ENCODE assay signal across 10 cellular contexts in the genomic region with DNA sequence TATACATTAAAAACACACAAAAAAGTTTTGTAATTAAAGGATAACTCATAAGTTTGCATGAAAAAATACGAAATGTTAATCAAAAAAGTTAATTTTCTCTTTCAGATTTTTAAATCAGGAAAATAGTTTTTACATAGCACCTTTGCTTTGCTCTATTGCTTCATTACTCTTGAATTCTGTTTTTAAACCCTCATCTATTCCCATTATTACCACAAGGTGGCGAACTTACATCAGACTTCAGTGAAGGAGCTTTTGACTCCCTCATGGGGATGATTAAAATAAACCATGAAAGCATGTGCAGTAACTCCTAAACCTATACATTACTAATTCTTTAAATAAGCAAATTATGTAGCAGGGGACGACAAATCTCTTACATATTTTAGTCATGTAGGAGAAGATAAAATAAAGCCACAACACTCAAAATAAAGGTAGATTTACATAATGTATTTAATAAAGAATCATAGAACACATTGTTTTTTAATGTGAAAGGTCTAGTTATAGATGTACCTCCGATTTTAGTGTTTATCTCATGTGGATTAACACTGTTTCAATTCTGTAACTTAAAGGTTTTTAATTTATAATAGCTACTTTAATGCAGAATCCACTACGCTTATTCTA.
DNase-seq lines count a peak whose midpoint lies in the region; TF ChIP-seq lines count a peak whose summit lies in the region.
"Had no signal": no experiment of that assay in that cellular context is flagged by ENCODE, and none has a peak within 500 bp of the region (broad histone marks: within the 10 kb centered on the region; RNA-seq: fewer than 3 reads in every experiment).

No MANE protein-coding gene starts in this region.

- H3K9me3 ChIP-seq in HAP-1 = no peaks in the 10 kb centered on the region
- H3K9me3 ChIP-seq: BLaER1 had no signal

- H3K4me3 Mint-ChIP-seq in progenitor cell of endocrine pancreas (ENCODE audit: low read depth) = no peak overlapping the region
- H3K4me3 Mint-ChIP-seq: central memory CD8-positive, alpha-beta T cell had no signal

- TF ChIP-seq CTCF in fibroblast of mammary gland (conservative IDR thresholded peaks at IDR 0.05; ENCODE audit: control insufficient read depth, insufficient read depth, low read depth, low read length) = peak; percentile 66
- TF ChIP-seq CTCF in progenitor cell of endocrine pancreas (IDR thresholded peaks at IDR 0.05; ENCODE audit: unreplicated experiment) = peak; percentile 88

- no peaks in the 10 kb centered on the region for H3K27me3 Mint-ChIP-seq in progenitor cell of endocrine pancreas
- H3K27me3 Mint-ChIP-seq: central memory CD8-positive, alpha-beta T cell had no signal

- in situ Hi-C loops in HAP-1 (cut with MboI; ENCODE audit: low sequenced_read_pairs) = loop anchor here (25.0 kb wide), 1 partner anchor 1575 kb away; no protein-coding TSS in a partner anchor

- no peaks in the 10 kb centered on the region for H3K36me3 ChIP-seq in HAP-1 (replicated peaks)
- H3K36me3 ChIP-seq: BLaER1 had no signal

- DNase-seq in NCI-H2029 treated with DMSO at 0.1 percent for 48 hours (lab: John Stamatoyannopoulos, UW) = peak; percentile 23
- no peak for DNase-seq in NCI-H2029 (lab: John Stamatoyannopoulos, UW)
- peak; percentile 8 to 34 for DNase-seq in HAP-1 (ENCODE audit: low spot score in 2 of 2)
- peak; percentile 46 for DNase-seq in MV-4-11 (lab: John Stamatoyannopoulos, UW)
- peak; percentile 22 for DNase-seq in SIG-M5 (lab: John Stamatoyannopoulos, UW)
- DNase-seq in fibroblast of mammary gland (ENCODE audit: low read depth) = peak; percentile 74
- DNase-seq in progenitor cell of endocrine pancreas (ENCODE audit: low spot score, unreplicated experiment) = no peak
- DNase-seq in activated T-cell treated with anti-CD3 and anti-CD28 coated beads for 4 hours = no peak

- H3K9me3 Mint-ChIP-seq in progenitor cell of endocrine pancreas (ENCODE audit: low read depth) = peaks cover 9% of the 10 kb centered on the region

- H3K36me3 Mint-ChIP-seq in progenitor cell of endocrine pancreas (ENCODE audit: insufficient read depth) = peaks cover 10% of the 10 kb centered on the region

- no peak overlapping the region for H3K4me3 ChIP-seq in HAP-1
- no peak overlapping the region for H3K4me3 ChIP-seq in fibroblast of mammary gland (ENCODE audit: control insufficient read depth, low read depth, low read length)
- H3K4me3 ChIP-seq: BLaER1 had no signal

- peaks cover 2% of the 10 kb centered on the region for H3K4me1 Mint-ChIP-seq in progenitor cell of endocrine pancreas (ENCODE audit: low read depth)
- H3K4me1 Mint-ChIP-seq: central memory CD8-positive, alpha-beta T cell had no signal

- no peak overlapping the region for H3K27ac Mint-ChIP-seq in progenitor cell of endocrine pancreas

- H3K4me1 ChIP-seq in HAP-1 = no peaks in the 10 kb centered on the region

- H3K27me3 ChIP-seq in HAP-1 (ENCODE audit: low read depth) = no peaks in the 10 kb centered on the region
- H3K27me3 ChIP-seq: BLaER1 had no signal

Comparison
In these comparisons a context has a peak if more than half of its experiments do, and no peak if none do; other contexts are left out.
1. DNase-seq: peak in NCI-H2029 treated with DMSO at 0.1 percent for 48 hours (single experiment), HAP-1 (2 of 2), MV-4-11 (single experiment), SIG-M5 (single experiment) and fibroblast of mammary gland (single experiment); none in NCI-H2029 (single experiment), progenitor cell of endocrine pancreas (single experiment) and activated T-cell treated with anti-CD3 and anti-CD28 coated beads for 4 hours (single experiment).